11 cellular contexts compared by ENCODE assay signal in genomic region chr12:122700038-122700710, GRCh38. TPM values are rescaled to one million over a fixed set of nuclear protein-coding genes. Genes with fewer than 3 reads are reported as not detected.
DNase-seq lines count a peak whose midpoint lies in the region; ATAC-seq, FAIRE-seq and TF ChIP-seq lines count a peak whose summit lies in the region.
"Not testable (repeated sequence)": the region's sequence is repeated elsewhere in the genome, so short reads cannot be mapped to it uniquely, and the experiment has no call there.
"Had no signal": no experiment of that assay in that cellular context is flagged by ENCODE, and none has a peak within 500 bp of the region (broad histone marks: within the 10 kb centered on the region; RNA-seq: fewer than 3 reads in every experiment).

No MANE protein-coding gene starts in this region.

- not testable (repeated sequence) for TF ChIP-seq CTCF in CD14-positive monocyte (IDR thresholded peaks at IDR 0.05); PC-3 (conservative IDR thresholded peaks at IDR 0.05; ENCODE audit: low read depth, low read length); astrocyte (IDR thresholded peaks at IDR 0.05; ENCODE audit: insufficient read depth, low read depth, low read length); esophagus squamous epithelium (IDR thresholded peaks at IDR 0.05); left lung (IDR thresholded peaks at IDR 0.05)

- H3K4me1 Mint-ChIP-seq in CD14-positive monocyte, result peaks cover 44% of the 10 kb centered on the region
- H3K4me1 Mint-ChIP-seq in astrocyte (ENCODE audit: low read depth, unreplicated experiment), result not testable (repeated sequence)
- peaks cover 49% of the 10 kb centered on the region for H3K4me1 Mint-ChIP-seq in dendritic cell treated with granulocyte-macrophage colony-stimulating factor and Interleukin-4, amounts not matched to agents 40 ng/mL and 50 ng/mL, for 4 days (ENCODE audit: low read depth)
- H3K4me1 Mint-ChIP-seq in naive thymus-derived CD4-positive, alpha-beta T cell, result peaks cover 0 to 16% (median 10%) of the 10 kb centered on the region in 7 donors

- not testable (repeated sequence) for H4K20me1 ChIP-seq in PC-3 (ENCODE audit: low read length); astrocyte (ENCODE audit: insufficient read depth, low read length)

- not testable (repeated sequence) for H3K9me2 ChIP-seq in PC-3 (replicated peaks; ENCODE audit: low read length)

- H3K9me3 ChIP-seq in PC-3 (ENCODE audit: low read length); astrocyte (ENCODE audit: insufficient read depth, low read depth, low read length); esophagus squamous epithelium; left lung; naive thymus-derived CD4-positive, alpha-beta T cell (ENCODE audit: control insufficient read depth in 2 of 3, low read length in 3 of 3); subcutaneous abdominal adipose tissue (ENCODE audit: control insufficient read depth in 5 of 5, low read length in 5 of 5): not testable (repeated sequence)

- H3K9me3 Mint-ChIP-seq in CD14-positive monocyte; astrocyte (ENCODE audit: unreplicated experiment); dendritic cell treated with granulocyte-macrophage colony-stimulating factor and Interleukin-4, amounts not matched to agents 40 ng/mL and 50 ng/mL, for 4 days; naive thymus-derived CD4-positive, alpha-beta T cell: not testable (repeated sequence)

- H3K27ac Mint-ChIP-seq in CD14-positive monocyte, result peak overlapping the region in 6 of 7 donors; percentile 26 to 90 (median 84)
- not testable (repeated sequence) for H3K27ac Mint-ChIP-seq in astrocyte (ENCODE audit: unreplicated experiment); dendritic cell treated with granulocyte-macrophage colony-stimulating factor and Interleukin-4, amounts not matched to agents 40 ng/mL and 50 ng/mL, for 4 days; naive thymus-derived CD4-positive, alpha-beta T cell

- POLR2A ChIA-PET in PC-3 (lab: Charles Lee; ENCODE audit: unreplicated experiment); naive thymus-derived CD4-positive, alpha-beta T cell (lab: Charles Lee): not testable (repeated sequence)

- not testable (repeated sequence) for TF ChIP-seq POLR2A in esophagus squamous epithelium (IDR thresholded peaks at IDR 0.05)

- H3K4me3 ChIP-seq in PC-3 (ENCODE audit: low read length); astrocyte (ENCODE audit: insufficient read depth, low read depth, low read length); left lung; naive thymus-derived CD4-positive, alpha-beta T cell (ENCODE audit: low read length): not testable (repeated sequence)
- peak overlapping the region in 3 of 4 donors; percentile 36 to 45 (median 38) for H3K4me3 ChIP-seq in esophagus squamous epithelium
- peak overlapping the region in 1 of 5 donors; percentile 67 for H3K4me3 ChIP-seq in subcutaneous abdominal adipose tissue (ENCODE audit: low read depth in 1 of 5, low read length in 5 of 5)

- 17 to 53% methylated on average over 1 to 3 of the region's 9 CpGs for WGBS in esophagus squamous epithelium, 2 donors

- ATAC-seq in PC-3 (peak; percentile 24; the same call in 1 of the 2 replicates), left lung (peak; percentile 46)
- ATAC-seq in naive thymus-derived CD4-positive, alpha-beta T cell, result peak; percentile 64

- not testable (repeated sequence) for H3K36me3 ChIP-seq in PC-3 (ENCODE audit: low read depth, low read length); astrocyte (ENCODE audit: insufficient read depth, low read length); esophagus squamous epithelium; left lung; naive thymus-derived CD4-positive, alpha-beta T cell (ENCODE audit: control insufficient read depth in 2 of 3, insufficient read depth in 3 of 3, low read length in 3 of 3); subcutaneous abdominal adipose tissue (ENCODE audit: control insufficient read depth in 5 of 5, insufficient read depth in 5 of 5, low read length in 5 of 5)

- H3K79me2 ChIP-seq in PC-3 (ENCODE audit: low read length); astrocyte (ENCODE audit: insufficient read depth, low read length): not testable (repeated sequence)

- not testable (repeated sequence) for BruUV-seq in PC-3 (replicated peaks; lab: Mats Ljungman, UMichigan)

- H3K9ac ChIP-seq in PC-3 (ENCODE audit: low read length); astrocyte (ENCODE audit: low read length): not testable (repeated sequence)
- peak overlapping the region in 2 of 5 donors; percentile 59 to 82 for H3K9ac ChIP-seq in subcutaneous abdominal adipose tissue (ENCODE audit: low read length in 5 of 5)

- not testable (repeated sequence) for H3K36me3 Mint-ChIP-seq in CD14-positive monocyte; astrocyte (ENCODE audit: low read depth, unreplicated experiment); dendritic cell treated with granulocyte-macrophage colony-stimulating factor and Interleukin-4, amounts not matched to agents 40 ng/mL and 50 ng/mL, for 4 days (ENCODE audit: low read depth); naive thymus-derived CD4-positive, alpha-beta T cell

- H3K27me3 Mint-ChIP-seq in CD14-positive monocyte (ENCODE audit: low read depth in 3 of 3); astrocyte (ENCODE audit: low read depth, unreplicated experiment); naive thymus-derived CD4-positive, alpha-beta T cell: not testable (repeated sequence)
- peaks cover 20% of the 10 kb centered on the region for H3K27me3 Mint-ChIP-seq in dendritic cell treated with granulocyte-macrophage colony-stimulating factor and Interleukin-4, amounts not matched to agents 40 ng/mL and 50 ng/mL, for 4 days

- CTCF ChIA-PET in PC-3 (lab: Charles Lee); naive thymus-derived CD4-positive, alpha-beta T cell (lab: Charles Lee): not testable (repeated sequence)

- H3K27me3 ChIP-seq in PC-3 (ENCODE audit: low read length); astrocyte (ENCODE audit: insufficient read depth, low read length); esophagus squamous epithelium; left lung; naive thymus-derived CD4-positive, alpha-beta T cell (ENCODE audit: control insufficient read depth in 2 of 2, insufficient read depth in 2 of 2, low read length in 2 of 2); subcutaneous abdominal adipose tissue (ENCODE audit: control insufficient read depth in 5 of 5, insufficient read depth in 4 of 5, low read length in 5 of 5): not testable (repeated sequence)

- not testable (repeated sequence) for DNase-seq in CD14-positive monocyte (ENCODE audit: low spot score); PC-3; astrocyte (ENCODE audit: low read depth); esophagus squamous epithelium (lab: John Stamatoyannopoulos, UW); left lung; naive thymus-derived CD4-positive, alpha-beta T cell

- peak; percentile 55 for FAIRE-seq in astrocyte (lab: Jason Lieb, UNC)

- not testable (repeated sequence) for H3F3A ChIP-seq in PC-3 (ENCODE audit: low read length, unreplicated experiment)

- H2AFZ ChIP-seq in PC-3 (ENCODE audit: low read length); astrocyte (ENCODE audit: low read depth, low read length): not testable (repeated sequence)

- not testable (repeated sequence) for H3K4me2 ChIP-seq in PC-3 (ENCODE audit: low read length); astrocyte (ENCODE audit: low read length)

- H3K4me3 Mint-ChIP-seq in CD14-positive monocyte; astrocyte (ENCODE audit: unreplicated experiment); naive thymus-derived CD4-positive, alpha-beta T cell: not testable (repeated sequence)
- peak overlapping the region; percentile 37 for H3K4me3 Mint-ChIP-seq in dendritic cell treated with granulocyte-macrophage colony-stimulating factor and Interleukin-4, amounts not matched to agents 40 ng/mL and 50 ng/mL, for 4 days

- not testable (repeated sequence) for H3K27ac ChIP-seq in PC-3 (ENCODE audit: low read length); astrocyte (ENCODE audit: low read depth, low read length); left lung; naive thymus-derived CD4-positive, alpha-beta T cell (ENCODE audit: low read depth, low read length)
- peak overlapping the region; percentile 76 to 87 (median 82) for H3K27ac ChIP-seq in esophagus squamous epithelium
- H3K27ac ChIP-seq in subcutaneous abdominal adipose tissue (ENCODE audit: low read depth, low read length), result peak overlapping the region; percentile 87

- intact Hi-C loops in CD14-positive monocyte (cut with micrococcal nuclease), result loop anchor here in 1 of 2 donors (5.0 kb wide), 1 partner anchor 53 kb away; no protein-coding TSS in a partner anchor
- intact Hi-C loops in PC-3 (cut with micrococcal nuclease); dendritic cell treated with granulocyte-macrophage colony-stimulating factor and Interleukin-4, amounts not matched to agents 40 ng/mL and 50 ng/mL, for 4 days (cut with micrococcal nuclease); esophagus squamous epithelium (cut with DNase I); left lung (cut with DNase I); naive thymus-derived CD4-positive, alpha-beta T cell (cut with micrococcal nuclease): not testable (repeated sequence)

- not testable (repeated sequence) for H3K4me1 ChIP-seq in PC-3 (ENCODE audit: insufficient read depth, low read length); astrocyte (ENCODE audit: insufficient read depth, low read length); left lung; naive thymus-derived CD4-positive, alpha-beta T cell (ENCODE audit: control insufficient read depth in 2 of 2, insufficient read depth in 2 of 2, low read length in 2 of 2)
- H3K4me1 ChIP-seq in esophagus squamous epithelium (peaks cover 0 to 51% (median 0%) of the 10 kb centered on the region in 3 donors), subcutaneous abdominal adipose tissue (ENCODE audit: control insufficient read depth in 5 of 5, insufficient read depth in 5 of 5, low read length in 5 of 5) (peaks cover 0 to 21% (median 10%) of the 10 kb centered on the region in 5 donors)

RNA-seq across cellular contexts. Expression of gene HCAR2, which starts 3.0 kb away (rescaled TPM):
- 10 to 100 TPM in 1 of 2 donors, 1 to 10 TPM in 1; 8.1 to 13.0 TPM for polyA plus RNA-seq in CD14-positive monocyte
- total RNA-seq in PC-3 (2014; rRNA removed) (0.17 TPM in 1 of 2 replicates, not detected in the other), astrocyte (not detected in 2 replicates), esophagus squamous epithelium (10 to 100 TPM; 12.0 to 24.1 (median 17.7) TPM), left lung (1 to 10 TPM; 3.3 to 5.1 TPM)
- 10 to 100 TPM in 1 of 5 experiments, 1 to 10 TPM in 1, under 1 TPM in 1, not detected in 2; 0.22 to 11.9 (median 1.5) TPM for total RNA-seq in naive thymus-derived CD4-positive, alpha-beta T cell
- not detected for polyA plus RNA-seq in naive thymus-derived CD4-positive, alpha-beta T cell
- total RNA-seq: Calu3, Daoy, GM23338 had no signal
- polyA plus RNA-seq: GM23338 had no signal

RNA-seq across cellular contexts. Expression of gene HCAR3, which starts 16.4 kb away (rescaled TPM):
- 10 to 100 TPM; 14.4 to 23.7 TPM for polyA plus RNA-seq in CD14-positive monocyte
- total RNA-seq in PC-3 (2014; rRNA removed) (not detected in 2 replicates), astrocyte (not detected in 2 replicates), esophagus squamous epithelium (10 to 100 TPM in 2 of 4 donors, 1 to 10 TPM in 2; 4.7 to 18.8 (median 10.5) TPM), left lung (1 to 10 TPM; 2.1 to 2.8 TPM)
- total RNA-seq in naive thymus-derived CD4-positive, alpha-beta T cell, result 10 to 100 TPM in 1 of 5 experiments, 1 to 10 TPM in 1, under 1 TPM in 1, not detected in 2; 0.22 to 24.6 (median 3.2) TPM
- not detected for polyA plus RNA-seq in naive thymus-derived CD4-positive, alpha-beta T cell
- total RNA-seq: Daoy, GM23338 had no signal
- polyA plus RNA-seq: GM23338 had no signal

RNA-seq across cellular contexts. Expression of gene HCAR1, which starts 30.5 kb away (rescaled TPM):
- not detected for polyA plus RNA-seq in CD14-positive monocyte
- total RNA-seq in PC-3 (2014; rRNA removed) (4.0 and 4.7 TPM in 2 replicates), astrocyte (not detected in 2 replicates), esophagus squamous epithelium (under 1 TPM in 1 of 4 donors, not detected in 3; 0.23 TPM), left lung (under 1 TPM; 0.47 to 0.55 TPM)
- 1 to 10 TPM in 1 of 5 experiments, under 1 TPM in 1, not detected in 3; 0.12 to 2.8 TPM for total RNA-seq in naive thymus-derived CD4-positive, alpha-beta T cell
- not detected for polyA plus RNA-seq in naive thymus-derived CD4-positive, alpha-beta T cell
- polyA plus RNA-seq: GM23338 had no signal

RNA-seq across cellular contexts. Expression of gene DENR, which starts 52.5 kb away (rescaled TPM):
- polyA plus RNA-seq in CD14-positive monocyte, result 10 to 100 TPM; 32.5 to 34.1 TPM
- total RNA-seq in PC-3 (2014; rRNA removed) (83.3 and 91.9 TPM in 2 replicates), astrocyte (58.2 and 62.9 TPM in 2 replicates), esophagus squamous epithelium (10 to 100 TPM; 23.3 to 40.1 (median 32.3) TPM), left lung (10 to 100 TPM; 35.7 to 36.5 TPM)
- 10 to 100 TPM; 29.5 to 65.5 (median 46.1) TPM for total RNA-seq in naive thymus-derived CD4-positive, alpha-beta T cell
- 10 to 100 TPM; 54.7 to 75.8 TPM for polyA plus RNA-seq in naive thymus-derived CD4-positive, alpha-beta T cell
